9 cellular contexts compared by ENCODE assay signal in the genomic region with DNA sequence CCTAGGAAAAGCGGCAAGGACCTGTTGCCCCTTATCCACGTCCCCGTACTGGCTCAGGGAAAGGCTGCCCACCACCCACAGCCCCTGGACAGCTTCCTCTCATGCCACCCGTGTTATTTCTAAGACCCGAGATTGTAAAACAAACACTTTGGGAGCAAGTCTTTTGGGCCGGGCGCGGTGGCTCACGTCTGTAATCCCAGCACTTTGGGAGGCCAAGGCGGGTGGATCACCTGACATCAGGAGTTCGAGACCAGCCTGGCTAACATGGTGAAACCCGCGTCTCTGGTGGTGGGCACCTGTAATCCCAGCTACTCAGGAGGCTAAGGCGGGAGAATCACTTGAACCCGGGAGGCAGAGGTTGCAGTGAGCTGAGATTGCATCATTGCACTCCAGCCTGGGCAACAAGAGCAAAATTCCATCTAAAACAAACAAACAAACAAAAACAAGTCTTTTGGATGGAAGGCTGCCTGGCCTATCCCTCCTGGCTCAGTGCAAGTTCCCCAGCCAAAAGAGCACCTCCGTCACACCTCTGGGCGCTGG. TPM values are rescaled to one million over a fixed set of nuclear protein-coding genes. Genes with fewer than 3 reads are reported as not detected.
DNase-seq lines count a peak whose midpoint lies in the region; ATAC-seq and TF ChIP-seq lines count a peak whose summit lies in the region.
"Not testable (repeated sequence)": the region's sequence is repeated elsewhere in the genome, so short reads cannot be mapped to it uniquely, and the experiment has no call there.
"Had no signal": no experiment of that assay in that cellular context is flagged by ENCODE, and none has a peak within 500 bp of the region (broad histone marks: within the 10 kb centered on the region; RNA-seq: fewer than 3 reads in every experiment).

No MANE protein-coding gene starts in this region.

- H3K27ac Mint-ChIP-seq in T-helper 17 cell = peak overlapping the region; percentile 27
- H3K27ac Mint-ChIP-seq in activated naive CD8-positive, alpha-beta T cell treated with anti-CD3 and anti-CD28 coated beads, Interleukin-2, amount 50 U/mL, for 24 hours; stimulated activated naive CD8-positive, alpha-beta T cell treated with anti-CD3 and anti-CD28 coated beads, Interleukin-15, amount 100 ng/mL, for 72 hours: not testable (repeated sequence)
- H3K27ac Mint-ChIP-seq in neural progenitor cell = peak overlapping the region; percentile 67

- not testable (repeated sequence) for H3K9me3 Mint-ChIP-seq in activated naive CD8-positive, alpha-beta T cell treated with anti-CD3 and anti-CD28 coated beads, Interleukin-2, amount 50 U/mL, for 24 hours; neural progenitor cell; stimulated activated naive CD8-positive, alpha-beta T cell treated with anti-CD3 and anti-CD28 coated beads, Interleukin-15, amount 100 ng/mL, for 72 hours

- H3K4me3 ChIP-seq in AG04450 (ENCODE audit: low read depth, low read length) = peak overlapping the region; percentile 58
- H3K4me3 ChIP-seq in HL-60 (replicated peaks; ENCODE audit: insufficient read depth, low read length) = peak overlapping the region; percentile 35
- H3K4me3 ChIP-seq in epithelial cell of esophagus (ENCODE audit: low read length) = peak overlapping the region; percentile 19
- peak overlapping the region; percentile 59; the same call in 1 of the 2 replicates for H3K4me3 ChIP-seq in iPS-18c (ENCODE audit: insufficient read depth, low read depth, low read length)
- peak overlapping the region; percentile 48 for H3K4me3 ChIP-seq in neural progenitor cell

- H3K36me3 ChIP-seq in neural progenitor cell = not testable (repeated sequence)

- not testable (repeated sequence) for H4K20me1 ChIP-seq in neural progenitor cell (ENCODE audit: low read depth)

- not testable (repeated sequence) for H3K4me1 ChIP-seq in neural progenitor cell

- not testable (repeated sequence) for H3K27me3 ChIP-seq in AG04450 (ENCODE audit: control insufficient read depth, insufficient read depth, low read length)
- H3K27me3 ChIP-seq in HL-60 (ENCODE audit: insufficient read depth, poor library complexity, severe bottlenecking) = peaks cover 16% of the 10 kb centered on the region
- H3K27me3 ChIP-seq in neural progenitor cell = peaks cover 35% of the 10 kb centered on the region

- H3K4me3 Mint-ChIP-seq in T-helper 17 cell = peak overlapping the region; percentile 86
- H3K4me3 Mint-ChIP-seq in activated naive CD8-positive, alpha-beta T cell treated with anti-CD3 and anti-CD28 coated beads, Interleukin-2, amount 50 U/mL, for 24 hours = peak overlapping the region; percentile 48
- peak overlapping the region; percentile 84 for H3K4me3 Mint-ChIP-seq in neural progenitor cell
- peak overlapping the region; percentile 68 to 78 for H3K4me3 Mint-ChIP-seq in stimulated activated naive CD8-positive, alpha-beta T cell treated with anti-CD3 and anti-CD28 coated beads, Interleukin-15, amount 100 ng/mL, for 72 hours

- H3F3A ChIP-seq in neural progenitor cell (ENCODE audit: low read depth) = not testable (repeated sequence)

- H3K9me3 ChIP-seq in AG04450 (ENCODE audit: control insufficient read depth, insufficient read depth, low read length); T-helper 17 cell (ENCODE audit: control insufficient read depth, low read length, poor library complexity, severe bottlenecking); iPS-18c (ENCODE audit: control insufficient read depth, insufficient read depth, low read length); neural progenitor cell (ENCODE audit: low read depth): not testable (repeated sequence)

- not testable (repeated sequence) for DNase-seq in AG04450 (ENCODE audit: low read depth, low spot score); HL-60 (ENCODE audit: low read depth in 1 of 2, low spot score in 1 of 2); T-helper 17 cell; activated naive CD8-positive, alpha-beta T cell treated with anti-CD3 and anti-CD28 coated beads, Interleukin-2, amount 50 U/mL, for 24 hours; epithelial cell of esophagus (ENCODE audit: low read depth); neural progenitor cell (ENCODE audit: low spot score); stimulated activated naive CD8-positive, alpha-beta T cell treated with anti-CD3 and anti-CD28 coated beads, Interleukin-15, amount 100 ng/mL, for 72 hours

- POLR2A ChIA-PET in AG04450 (lab: Yijun Ruan, JAX) = interaction anchor here (0.9 to 1.4 kb wide), 4 partner anchors 21 to 68 kb away, joined by 3 to 9 read pairs (median 5); a partner anchor contains a TSS

- H3K9ac ChIP-seq in neural progenitor cell = not testable (repeated sequence)

- H3K36me3 Mint-ChIP-seq in T-helper 17 cell (ENCODE audit: low read depth); activated naive CD8-positive, alpha-beta T cell treated with anti-CD3 and anti-CD28 coated beads, Interleukin-2, amount 50 U/mL, for 24 hours (ENCODE audit: low read depth); neural progenitor cell: not testable (repeated sequence)

- H3K4me1 Mint-ChIP-seq in T-helper 17 cell; activated naive CD8-positive, alpha-beta T cell treated with anti-CD3 and anti-CD28 coated beads, Interleukin-2, amount 50 U/mL, for 24 hours: not testable (repeated sequence)
- H3K4me1 Mint-ChIP-seq in neural progenitor cell = peaks cover 16% of the 10 kb centered on the region
- H3K4me1 Mint-ChIP-seq in stimulated activated naive CD8-positive, alpha-beta T cell treated with anti-CD3 and anti-CD28 coated beads, Interleukin-15, amount 100 ng/mL, for 72 hours = peaks cover 21% of the 10 kb centered on the region

- peak overlapping the region; percentile 78 for H3K4me2 ChIP-seq in neural progenitor cell

- CTCF ChIA-PET in AG04450 (lab: Charles Lee) = interaction anchor here (1.0 kb wide), 1 partner anchor 22 kb away, joined by 5 read pairs; no protein-coding TSS in a partner anchor

- TF ChIP-seq CTCF in AG04450 (IDR thresholded peaks at IDR 0.05; ENCODE audit: low read depth, low read length); HL-60 (IDR thresholded peaks at IDR 0.05; ENCODE audit: insufficient read depth, low read length); epithelial cell of esophagus (IDR thresholded peaks at IDR 0.05; ENCODE audit: insufficient read depth, low read depth, low read length, missing control alignments); neural progenitor cell (IDR thresholded peaks at IDR 0.05): not testable (repeated sequence)

- H3K27ac ChIP-seq in AG04450 (ENCODE audit: low read depth, low read length); HL-60 (replicated peaks); neural progenitor cell: not testable (repeated sequence)

- H3K79me2 ChIP-seq in neural progenitor cell (ENCODE audit: low read depth) = not testable (repeated sequence)

- not testable (repeated sequence) for ATAC-seq in T-helper 17 cell; activated naive CD8-positive, alpha-beta T cell treated with anti-CD3 and anti-CD28 coated beads, Interleukin-2, amount 50 U/mL, for 24 hours; stimulated activated naive CD8-positive, alpha-beta T cell treated with anti-CD3 and anti-CD28 coated beads, Interleukin-15, amount 100 ng/mL, for 72 hours

- H2AFZ ChIP-seq in neural progenitor cell (replicated peaks) = not testable (repeated sequence)

- H3K27me3 Mint-ChIP-seq in T-helper 17 cell = peaks cover 20% of the 10 kb centered on the region
- peaks cover 32% of the 10 kb centered on the region for H3K27me3 Mint-ChIP-seq in activated naive CD8-positive, alpha-beta T cell treated with anti-CD3 and anti-CD28 coated beads, Interleukin-2, amount 50 U/mL, for 24 hours
- peaks cover 14% of the 10 kb centered on the region for H3K27me3 Mint-ChIP-seq in neural progenitor cell (ENCODE audit: insufficient read depth, low read depth)
- peaks cover 57% of the 10 kb centered on the region for H3K27me3 Mint-ChIP-seq in stimulated activated naive CD8-positive, alpha-beta T cell treated with anti-CD3 and anti-CD28 coated beads, Interleukin-15, amount 100 ng/mL, for 72 hours

RNA-seq across cellular contexts. Expression of a gene that starts 0.6 kb away (rescaled TPM):
- polyA plus RNA-seq in AG04450 (2011; rRNA removed) = 2.7 and 2.8 TPM in 2 replicates
- 3.1 and 3.6 TPM in 2 replicates for polyA minus RNA-seq in AG04450 (2011; rRNA and poly(A)+ RNA removed)
- total RNA-seq in T-helper 17 cell (under 1 TPM in 1 of 2 donors, not detected in 1; 0.42 TPM), neural progenitor cell (ENCODE audit: low replicate concordance) (2.2 and 4.0 TPM in 2 replicates)

RNA-seq across cellular contexts. Expression of a gene that starts 14.1 kb away (rescaled TPM):
- polyA plus RNA-seq in AG04450 (2011; rRNA removed) = 4.9 and 6.5 TPM in 2 replicates
- 3.5 and 5.3 TPM in 2 replicates for polyA minus RNA-seq in AG04450 (2011; rRNA and poly(A)+ RNA removed)
- total RNA-seq in T-helper 17 cell (not detected), neural progenitor cell (ENCODE audit: low replicate concordance) (5.1 and 7.7 TPM in 2 replicates)
- total RNA-seq: left ventricle myocardium superior had no signal

RNA-seq across cellular contexts. Expression of a gene that starts 57.2 kb away (rescaled TPM):
- polyA plus RNA-seq in AG04450 (2011; rRNA removed) = 494 and 553 TPM in 2 replicates
- 199 and 233 TPM in 2 replicates for polyA minus RNA-seq in AG04450 (2011; rRNA and poly(A)+ RNA removed)
- 100 to 1,000 TPM; 104 to 112 TPM for total RNA-seq in T-helper 17 cell
- total RNA-seq in neural progenitor cell (ENCODE audit: low replicate concordance) = 151 and 234 TPM in 2 replicates
